Comparison of ENCODE assay signal across 13 cellular contexts in genomic region chr20:32829291-32830005, GRCh38. TPM values are rescaled to one million over a fixed set of nuclear protein-coding genes. Genes with fewer than 3 reads are reported as not detected.
DNase-seq lines count a peak whose midpoint lies in the region; ATAC-seq and TF ChIP-seq lines count a peak whose summit lies in the region.
"Had no signal": no experiment of that assay in that cellular context is flagged by ENCODE, and none has a peak within 500 bp of the region (broad histone marks: within the 10 kb centered on the region; RNA-seq: fewer than 3 reads in every experiment).

No MANE protein-coding gene starts in this region.

- CTCF ChIA-PET in HEK293 (lab: Yijun Ruan, JAX) = interaction anchor here (0.6 to 0.8 kb wide), 4 partner anchors 10 to 996 kb away, joined by 3 to 7 read pairs (median 3); no protein-coding TSS in a partner anchor

- peak; percentile 43 for DNase-seq in AG08395 (ENCODE audit: low spot score)
- DNase-seq in esophagus squamous epithelium (lab: John Stamatoyannopoulos, UW) = no peak
- DNase-seq in psoas muscle = peak in 1 of 2 donors; percentile 59
- no peak for DNase-seq in stimulated activated naive CD4-positive, alpha-beta T cell (lab: John Stamatoyannopoulos, UW)
- DNase-seq in amygdala (lab: John Stamatoyannopoulos, UW) = no peak
- DNase-seq: body of pancreas, NCI-H1105 treated with DMSO at 0.1 percent for 48 hours, NCI-H774, SK-N-SH had no signal

- WGBS in esophagus squamous epithelium, 2 donors = 48 to 58% methylated on average over 3 of the region's 3 CpGs
- 48 to 53% (median 50%) methylated on average over 3 of the region's 3 CpGs for WGBS in psoas muscle, 3 donors

- ATAC-seq in psoas muscle = peak; percentile 59 to 85 (median 68)
- no peak for ATAC-seq in GM21786 (IDR thresholded peaks at IDR 0.05; ENCODE audit: unreplicated experiment)
- ATAC-seq in GM18868 (IDR thresholded peaks at IDR 0.05; ENCODE audit: unreplicated experiment) = no peak
- ATAC-seq: body of pancreas had no signal

- intact Hi-C loops in esophagus squamous epithelium (cut with DNase I) (no loop called here), psoas muscle (cut with DNase I) (no loop called here)

- H3K27me3 ChIP-seq in esophagus squamous epithelium (no peaks in the 10 kb centered on the region), psoas muscle (ENCODE audit: insufficient read depth in 3 of 3, low read length in 2 of 3) (no peaks in the 10 kb centered on the region)
- H3K27me3 ChIP-seq: body of pancreas had no signal

- no peak overlapping the region for H3K4me3 ChIP-seq in HEK293 (ENCODE audit: low read depth, low read length)
- H3K4me3 ChIP-seq in esophagus squamous epithelium = no peak overlapping the region
- H3K4me3 ChIP-seq in psoas muscle = no peak overlapping the region
- H3K4me3 ChIP-seq: body of pancreas had no signal

- TF ChIP-seq POLR2A in esophagus squamous epithelium (IDR thresholded peaks at IDR 0.05) = no peak

- POLR2A ChIA-PET in HEK293 (lab: Yijun Ruan, JAX) = interaction anchor here (1.0 kb wide), 1 partner anchor 10 kb away, joined by 10 read pairs; the partner anchor contains the start of gene MAPRE1

- H3K4me1 ChIP-seq in HEK293 (ENCODE audit: control insufficient read depth, insufficient read depth, low read length) (peaks cover 2% of the 10 kb centered on the region), esophagus squamous epithelium (peaks cover 6 to 56% (median 23%) of the 10 kb centered on the region in 3 donors), psoas muscle (peaks cover 31% of the 10 kb centered on the region)

- TF ChIP-seq CTCF in HEK293 (tag by site-specific recombination; IDR thresholded peaks at IDR 0.05) (no peak), esophagus squamous epithelium (IDR thresholded peaks at IDR 0.05) (no peak), psoas muscle (IDR thresholded peaks at IDR 0.05) (no peak)

- H3K36me3 ChIP-seq in HEK293 (ENCODE audit: control insufficient read depth in 2 of 2, insufficient read depth in 1 of 2, low read length in 2 of 2) (peaks cover 28 to 69% of the 10 kb centered on the region in 2 experiments; a peak in 2 of 3 replicates), esophagus squamous epithelium (peaks cover 9 to 65% (median 18%) of the 10 kb centered on the region in 3 donors), psoas muscle (ENCODE audit: insufficient read depth in 1 of 2, low read depth in 1 of 2) (peaks cover 6 to 47% of the 10 kb centered on the region in 2 donors)

- H3K27ac ChIP-seq in HEK293 (ENCODE audit: extremely low read depth, low read depth, low read length) (peak overlapping the region; percentile 14; the same call in 1 of the 2 replicates), esophagus squamous epithelium (peak overlapping the region in 3 of 4 donors; percentile 67 to 73 (median 73)), psoas muscle (peak overlapping the region; percentile 57)

- H3K9me3 ChIP-seq in HEK293 (ENCODE audit: control insufficient read depth, insufficient read depth, low read depth, low read length) (no peaks in the 10 kb centered on the region), esophagus squamous epithelium (no peaks in the 10 kb centered on the region), psoas muscle (no peaks in the 10 kb centered on the region)
- H3K9me3 ChIP-seq: body of pancreas, SK-N-SH had no signal

TF ChIP-seq in HEK293, 187 proteins besides CTCF, POLR2A, EP300 and RAD21:
- TF ChIP-seq ZNF362 (tag by site-specific recombination; IDR thresholded peaks at IDR 0.05) (no peak), ZNF140 (tag by site-specific recombination; IDR thresholded peaks at IDR 0.05) (no peak), ZFP41 (tag by site-specific recombination; IDR thresholded peaks at IDR 0.05; ENCODE audit: borderline replicate concordance) (no peak), ZNF747 (tag by site-specific recombination; IDR thresholded peaks at IDR 0.05) (no peak)

RNA-seq across cellular contexts. Expression of gene MAPRE1, which starts 9.7 kb away (rescaled TPM):
- 10 to 100 TPM; 50.8 to 76.5 (median 73.7) TPM for total RNA-seq in esophagus squamous epithelium
- 10 to 100 TPM; 34.8 to 62.9 (median 54.7) TPM for total RNA-seq in psoas muscle
- polyA plus RNA-seq in psoas muscle = 10 to 100 TPM; 30.9 to 77.8 (median 51.5) TPM

RNA-seq across cellular contexts. Expression of gene EFCAB8, which starts 29.3 kb away (rescaled TPM):
- total RNA-seq in esophagus squamous epithelium (under 1 TPM in 1 of 4 donors, not detected in 3; 0.38 TPM), psoas muscle (under 1 TPM in 1 of 4 donors, not detected in 3; 0.08 TPM)
- under 1 TPM in 2 of 3 donors, not detected in 1; 0.03 to 0.04 TPM for polyA plus RNA-seq in psoas muscle
- total RNA-seq: kidney epithelial cell had no signal
- polyA plus RNA-seq: SK-N-SH had no signal

Comparison
In these comparisons a context has a peak if more than half of its experiments do, and no peak if none do; other contexts are left out.
1. H3K27ac ChIP-seq: peak in every context shown above with its lines; median percentile 73 in esophagus squamous epithelium; 57 in psoas muscle; 14 in HEK293.
2. ATAC-seq: peak in psoas muscle (4 of 4); none in GM21786 (single experiment) and GM18868 (single experiment).